In the genomic region with DNA sequence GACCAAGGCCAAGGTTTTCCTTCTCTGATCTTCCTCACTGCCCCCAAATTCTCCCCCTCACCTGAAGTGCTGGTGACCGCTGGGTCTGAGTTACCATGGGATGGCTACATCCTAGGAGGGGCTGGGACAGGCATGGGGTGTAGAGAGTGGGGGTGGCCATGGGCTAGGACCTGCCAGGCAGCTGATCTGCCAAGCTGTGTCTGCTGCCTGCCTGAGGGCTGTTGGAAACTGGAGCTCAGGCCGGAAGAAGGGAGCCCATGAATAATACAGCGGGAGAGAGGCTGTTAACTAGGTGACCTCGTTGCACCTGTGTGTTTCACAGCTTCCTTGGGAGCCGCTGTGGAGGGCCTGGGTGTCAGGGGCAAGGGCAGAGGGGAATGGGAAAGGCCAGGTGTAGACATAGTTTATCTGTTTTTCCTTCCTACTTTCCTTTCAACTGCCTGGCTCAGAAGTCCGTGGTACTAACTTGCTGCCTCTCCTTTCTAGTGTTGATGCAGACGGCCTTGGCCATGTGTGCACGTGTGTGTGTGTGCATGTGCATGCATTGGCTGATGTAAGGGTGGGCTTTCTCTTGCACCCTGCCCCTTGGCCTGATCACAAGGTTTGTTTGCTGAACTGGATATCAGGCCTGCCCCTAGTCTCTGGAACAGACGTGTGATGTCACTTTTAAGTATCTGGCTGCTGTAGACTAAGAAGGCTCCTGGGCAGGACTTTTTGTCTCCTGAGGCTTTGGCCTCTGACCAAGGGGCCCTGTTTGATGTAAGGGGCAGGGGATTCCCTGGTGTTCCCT, we compare ENCODE assay signal across 1 cellular context.
TF ChIP-seq lines count a peak whose summit lies in the region.

No MANE protein-coding gene starts in this region.

TF ChIP-seq in H1, 55 proteins besides CTCF, POLR2A, EP300 and RAD21:
- no peak for TF ChIP-seq ZNF274 (IDR thresholded peaks at IDR 0.05; ENCODE audit: borderline replicate concordance, extremely low read depth, low read length)
- TF ChIP-seq JUND (IDR thresholded peaks at IDR 0.05; ENCODE audit: low read length): no peak
- TF ChIP-seq BRCA1 (IDR thresholded peaks at IDR 0.05; ENCODE audit: low read depth, low read length): no peak
- TF ChIP-seq RXRA (IDR thresholded peaks at IDR 0.05; ENCODE audit: insufficient read depth, low read depth, low read length): no peak
- TF ChIP-seq NANOG (IDR thresholded peaks at IDR 0.05; ENCODE audit: insufficient read depth, low read depth, low read length, poor library complexity, severe bottlenecking): no peak
- no peak for TF ChIP-seq CBX8 (IDR thresholded peaks at IDR 0.05; ENCODE audit: borderline replicate concordance, low read depth, low read length)
- no peak for TF ChIP-seq SP2 (IDR thresholded peaks at IDR 0.05; ENCODE audit: low read length)
- no peak for TF ChIP-seq SRF (IDR thresholded peaks at IDR 0.05; ENCODE audit: low read depth, low read length)
- no peak for TF ChIP-seq SIRT6 (IDR thresholded peaks at IDR 0.05; ENCODE audit: low read length)
- TF ChIP-seq, protein P1, sequence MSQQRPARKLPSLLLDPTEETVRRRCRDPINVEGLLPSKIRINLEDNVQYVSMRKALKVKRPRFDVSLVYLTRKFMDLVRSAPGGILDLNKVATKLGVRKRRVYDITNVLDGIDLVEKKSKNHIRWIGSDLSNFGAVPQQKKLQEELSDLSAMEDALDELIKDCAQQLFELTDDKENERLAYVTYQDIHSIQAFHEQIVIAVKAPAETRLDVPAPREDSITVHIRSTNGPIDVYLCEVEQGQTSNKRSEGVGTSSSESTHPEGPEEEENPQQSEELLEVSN (IDR thresholded peaks at IDR 0.05): no peak
- no peak for TF ChIP-seq FOSL1 (IDR thresholded peaks at IDR 0.05; ENCODE audit: insufficient read depth, low read depth, low read length)
- TF ChIP-seq ASH2L (IDR thresholded peaks at IDR 0.05; ENCODE audit: low read length): no peak
- TF ChIP-seq CEBPB (IDR thresholded peaks at IDR 0.05; ENCODE audit: low read depth, low read length): no peak
- TF ChIP-seq SIX5 (IDR thresholded peaks at IDR 0.05; ENCODE audit: low read depth, low read length): no peak
- TF ChIP-seq CBX5 (IDR thresholded peaks at IDR 0.05; ENCODE audit: low read depth, low read length): no peak
- TF ChIP-seq SP4 (IDR thresholded peaks at IDR 0.05; ENCODE audit: low read length): no peak
- TF ChIP-seq MAFK (IDR thresholded peaks at IDR 0.05; ENCODE audit: low read depth, low read length): no peak
- no peak for TF ChIP-seq RBBP5 (IDR thresholded peaks at IDR 0.05; ENCODE audit: borderline replicate concordance, low read depth, low read length)
- no peak for TF ChIP-seq GABPA (IDR thresholded peaks at IDR 0.05; ENCODE audit: borderline replicate concordance, insufficient read depth, low read length)
- no peak for TF ChIP-seq HDAC2 (IDR thresholded peaks at IDR 0.05; ENCODE audit: borderline replicate concordance in 1 of 2, low read depth in 2 of 2, low read length in 2 of 2)
